Comparison of ENCODE assay signal across 26 cellular contexts in the genomic region with DNA sequence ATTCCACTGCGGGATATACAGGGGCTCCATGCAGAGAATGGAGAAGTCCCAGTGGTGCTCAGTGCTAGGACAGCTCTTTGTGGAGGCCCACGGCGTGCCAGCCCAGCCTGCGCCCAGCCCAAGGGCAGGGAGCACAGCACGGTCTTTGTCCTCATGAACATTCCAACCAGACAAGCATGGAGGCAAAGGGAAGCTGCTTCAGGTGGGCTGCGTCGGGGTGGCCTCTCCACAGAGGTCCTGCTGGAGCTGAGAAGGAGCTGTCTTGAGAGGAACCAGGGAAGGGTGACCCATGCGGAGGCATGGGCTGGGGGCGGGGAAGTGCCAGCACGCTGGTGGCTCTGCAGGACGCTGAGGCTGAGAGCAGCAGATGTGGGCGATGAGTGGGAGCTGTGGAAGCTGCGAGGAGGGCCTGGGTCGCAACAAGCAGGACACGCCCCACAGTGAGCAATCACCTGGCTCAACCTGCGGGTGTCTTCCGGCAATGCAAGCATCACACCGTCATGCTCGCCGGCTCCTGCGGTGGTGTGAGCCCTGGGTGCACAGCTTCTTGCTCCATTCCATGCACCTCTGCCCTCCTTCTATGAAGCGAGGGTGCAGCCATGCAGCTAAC. TPM values are rescaled to one million over a fixed set of nuclear protein-coding genes. Genes with fewer than 3 reads are reported as not detected.
DNase-seq lines count a peak whose midpoint lies in the region; ATAC-seq, FAIRE-seq and TF ChIP-seq lines count a peak whose summit lies in the region.
"Had no signal": no experiment of that assay in that cellular context is flagged by ENCODE, and none has a peak within 500 bp of the region (broad histone marks: within the 10 kb centered on the region; RNA-seq: fewer than 3 reads in every experiment).

No MANE protein-coding gene starts in this region.

- no peaks in the 10 kb centered on the region for H3K79me2 ChIP-seq in trophoblast cell (ENCODE audit: control insufficient read depth, insufficient read depth, low read length, poor library complexity)

- no peak overlapping the region for H3K9ac ChIP-seq in trophoblast cell (ENCODE audit: low read length)

- POLR2A ChIA-PET in activated CD4-positive, alpha-beta memory T cell treated with anti-CD3 and anti-CD28 coated beads for 36 hours (lab: Charles Lee), result no interaction called here

- no peak overlapping the region for H3K4me2 ChIP-seq in trophoblast cell (ENCODE audit: low read length)
- H3K4me2 ChIP-seq: GM23338, PC-9 had no signal

- H3K14ac ChIP-seq in trophoblast cell (ENCODE audit: low read length), result no peak overlapping the region

- no peak overlapping the region for H2AK5ac ChIP-seq in trophoblast cell (ENCODE audit: low read length)

- H4K91ac ChIP-seq in trophoblast cell (ENCODE audit: low read depth, low read length), result no peak overlapping the region

- WGBS in trophoblast cell (ENCODE audit: extremely low coverage, insufficient coverage, insufficient read length), result no CpG with 5 or more reads among the region's 22 CpGs

- no peak overlapping the region for H3K23ac ChIP-seq in trophoblast cell (ENCODE audit: low read length)

- no peak overlapping the region for H2BK120ac ChIP-seq in trophoblast cell (ENCODE audit: insufficient read depth, low read length, poor library complexity)

- H3K79me1 ChIP-seq in trophoblast cell (ENCODE audit: low read length), result no peaks in the 10 kb centered on the region

- CTCF ChIA-PET in activated CD4-positive, alpha-beta memory T cell treated with anti-CD3 and anti-CD28 coated beads for 36 hours (lab: Charles Lee), result no interaction called here

- ATAC-seq in RWPE2 (ENCODE audit: low read depth), result no peak
- peak; percentile 12 for ATAC-seq in esophagus mucosa
- no peak for ATAC-seq in HG03196 (IDR thresholded peaks at IDR 0.05; ENCODE audit: unreplicated experiment)
- ATAC-seq: GM23338 had no signal

- no peaks in the 10 kb centered on the region for H3K27me3 ChIP-seq in RWPE2 (ENCODE audit: insufficient read depth, poor library complexity, severe bottlenecking)
- no peaks in the 10 kb centered on the region for H3K27me3 ChIP-seq in trophoblast cell (ENCODE audit: insufficient read depth, low read length)

- intact Hi-C loops in activated CD4-positive, alpha-beta memory T cell treated with anti-CD3 and anti-CD28 coated beads for 36 hours (cut with micrococcal nuclease), result no loop called here

- no peaks in the 10 kb centered on the region for H3K4me1 Mint-ChIP-seq in activated CD4-positive, alpha-beta memory T cell treated with anti-CD3 and anti-CD28 coated beads for 36 hours (ENCODE audit: low read depth)
- H3K4me1 Mint-ChIP-seq: CD4-positive, CD25-positive, alpha-beta regulatory T cell; GM23338 had no signal

- H2BK12ac ChIP-seq in trophoblast cell (ENCODE audit: low read length), result no peak overlapping the region

- no peak overlapping the region for H2AFZ ChIP-seq in trophoblast cell (ENCODE audit: insufficient read depth, low read length, poor library complexity)
- H2AFZ ChIP-seq: GM23338, PC-9 had no signal

- H3K27ac Mint-ChIP-seq in activated CD4-positive, alpha-beta memory T cell treated with anti-CD3 and anti-CD28 coated beads for 36 hours, result no peak overlapping the region
- H3K27ac Mint-ChIP-seq: GM23338 had no signal

- TF ChIP-seq CTCF in RWPE2 (IDR thresholded peaks at IDR 0.05; ENCODE audit: poor library complexity, severe bottlenecking), result no peak

- H3K36me3 ChIP-seq in RWPE2 (ENCODE audit: low read depth) (no peaks in the 10 kb centered on the region), trophoblast cell (ENCODE audit: control insufficient read depth in 1 of 2, insufficient read depth in 2 of 2, low read length in 2 of 2) (no peaks in the 10 kb centered on the region)
- H3K36me3 ChIP-seq: SJCRH30 had no signal

- H3K4me3 ChIP-seq in RWPE2 (ENCODE audit: severe bottlenecking), result no peak overlapping the region
- no peak overlapping the region for H3K4me3 ChIP-seq in trophoblast cell (ENCODE audit: low read depth, low read length)
- H3K4me3 ChIP-seq: GM23338, PC-9, SJCRH30 had no signal

- H4K8ac ChIP-seq in trophoblast cell (ENCODE audit: low read depth, low read length), result no peak overlapping the region

- H3K18ac ChIP-seq in trophoblast cell (ENCODE audit: low read length), result no peak overlapping the region

- H3K9me3 Mint-ChIP-seq in activated CD4-positive, alpha-beta memory T cell treated with anti-CD3 and anti-CD28 coated beads for 36 hours, result no peaks in the 10 kb centered on the region
- H3K9me3 Mint-ChIP-seq: GM23338 had no signal

- H2BK5ac ChIP-seq in trophoblast cell (ENCODE audit: low read depth, low read length, poor library complexity), result no peak overlapping the region

- no peaks in the 10 kb centered on the region for H3K27me3 Mint-ChIP-seq in activated CD4-positive, alpha-beta memory T cell treated with anti-CD3 and anti-CD28 coated beads for 36 hours

- H3K27ac ChIP-seq in RWPE2 (ENCODE audit: poor library complexity, severe bottlenecking), result no peak overlapping the region
- H3K27ac ChIP-seq in trophoblast cell (ENCODE audit: low read depth, low read length), result no peak overlapping the region
- H3K27ac ChIP-seq: PC-9, RWPE1, SJCRH30 had no signal

- H3K4ac ChIP-seq in trophoblast cell (ENCODE audit: low read depth, low read length), result no peak overlapping the region

- no peaks in the 10 kb centered on the region for H3K9me3 ChIP-seq in RWPE2 (ENCODE audit: severe bottlenecking)
- H3K9me3 ChIP-seq in trophoblast cell (ENCODE audit: insufficient read depth, low read depth, low read length), result no peaks in the 10 kb centered on the region
- H3K9me3 ChIP-seq: SJCRH30 had no signal

- H3K4me1 ChIP-seq in RWPE2 (ENCODE audit: insufficient read depth, poor library complexity, severe bottlenecking), result no peaks in the 10 kb centered on the region
- H3K4me1 ChIP-seq in trophoblast cell (ENCODE audit: control insufficient read depth in 1 of 2, insufficient read depth in 2 of 2, low read length in 2 of 2), result no peaks in the 10 kb centered on the region
- H3K4me1 ChIP-seq: SJCRH30 had no signal

- H4K12ac ChIP-seq in trophoblast cell (ENCODE audit: low read depth, low read length), result no peak overlapping the region

- H3K4me3 Mint-ChIP-seq in activated CD4-positive, alpha-beta memory T cell treated with anti-CD3 and anti-CD28 coated beads for 36 hours, result no peak overlapping the region
- H3K4me3 Mint-ChIP-seq: CD4-positive, CD25-positive, alpha-beta regulatory T cell; GM23338 had no signal

- peak; percentile 42 for DNase-seq in RWPE2 (ENCODE audit: low spot score)
- peak; percentile 56 to 66 for DNase-seq in trophoblast cell
- no peak for DNase-seq in urothelium cell line (ENCODE audit: low spot score)
- no peak for DNase-seq in DMS114 treated with DMSO at 0.1 percent for 48 hours (lab: John Stamatoyannopoulos, UW; ENCODE audit: unreplicated experiment)
- no peak for DNase-seq in activated CD4-positive, alpha-beta memory T cell treated with anti-CD3 and anti-CD28 coated beads for 36 hours
- DNase-seq: CD4-positive, CD25-positive, alpha-beta regulatory T cell; COR-L47; DMS 273 treated with DMSO at 0.1 percent for 48 hours; HCEC 1CT; Karpas-422; MV-4-11; NCI-H1105 treated with DMSO at 0.1 percent for 48 hours; NCI-H2029 treated with DMSO at 0.1 percent for 48 hours; NCI-H2171; NCI-H446; NCI-H69; PC-9; SJCRH30 had no signal

- FAIRE-seq in urothelium cell line (lab: Jason Lieb, UNC), result peak; percentile 17
- FAIRE-seq: GM12892 had no signal

- no peaks in the 10 kb centered on the region for H3K36me3 Mint-ChIP-seq in activated CD4-positive, alpha-beta memory T cell treated with anti-CD3 and anti-CD28 coated beads for 36 hours
- H3K36me3 Mint-ChIP-seq: CD4-positive, CD25-positive, alpha-beta regulatory T cell had no signal

RNA-seq across cellular contexts. Expression of gene KLF15, which starts 14.0 kb away (rescaled TPM):
- total RNA-seq in esophagus mucosa, result 0.60 TPM
- polyA plus RNA-seq in trophoblast cell (2013), result 1.4 and 1.8 TPM in 2 replicates
- under 1 TPM; 0.40 to 0.46 TPM for total RNA-seq in activated CD4-positive, alpha-beta memory T cell treated with anti-CD3 and anti-CD28 coated beads for 36 hours
- total RNA-seq: CD4-positive, CD25-positive, alpha-beta regulatory T cell had no signal
- polyA plus RNA-seq: CD4-positive, CD25-positive, alpha-beta regulatory T cell had no signal

RNA-seq across cellular contexts. Expression of gene CFAP100, which starts 23.5 kb away (rescaled TPM):
- not detected for total RNA-seq in esophagus mucosa
- not detected in 2 replicates for polyA plus RNA-seq in trophoblast cell (2013)
- not detected for total RNA-seq in activated CD4-positive, alpha-beta memory T cell treated with anti-CD3 and anti-CD28 coated beads for 36 hours
- total RNA-seq: CD4-positive, CD25-positive, alpha-beta regulatory T cell; G401; M059J; PC-9; SJCRH30 had no signal
- polyA plus RNA-seq: BJ; CD4-positive, CD25-positive, alpha-beta regulatory T cell; GM23338 had no signal

Comparison
In these comparisons a context has a peak if more than half of its experiments do, and no peak if none do; other contexts are left out.
1. DNase-seq: peak in RWPE2 (single experiment) and trophoblast cell (2 of 2); none in urothelium cell line (single experiment), DMS114 treated with DMSO at 0.1 percent for 48 hours (single experiment) and activated CD4-positive, alpha-beta memory T cell treated with anti-CD3 and anti-CD28 coated beads for 36 hours (single experiment).